In the genomic region with DNA sequence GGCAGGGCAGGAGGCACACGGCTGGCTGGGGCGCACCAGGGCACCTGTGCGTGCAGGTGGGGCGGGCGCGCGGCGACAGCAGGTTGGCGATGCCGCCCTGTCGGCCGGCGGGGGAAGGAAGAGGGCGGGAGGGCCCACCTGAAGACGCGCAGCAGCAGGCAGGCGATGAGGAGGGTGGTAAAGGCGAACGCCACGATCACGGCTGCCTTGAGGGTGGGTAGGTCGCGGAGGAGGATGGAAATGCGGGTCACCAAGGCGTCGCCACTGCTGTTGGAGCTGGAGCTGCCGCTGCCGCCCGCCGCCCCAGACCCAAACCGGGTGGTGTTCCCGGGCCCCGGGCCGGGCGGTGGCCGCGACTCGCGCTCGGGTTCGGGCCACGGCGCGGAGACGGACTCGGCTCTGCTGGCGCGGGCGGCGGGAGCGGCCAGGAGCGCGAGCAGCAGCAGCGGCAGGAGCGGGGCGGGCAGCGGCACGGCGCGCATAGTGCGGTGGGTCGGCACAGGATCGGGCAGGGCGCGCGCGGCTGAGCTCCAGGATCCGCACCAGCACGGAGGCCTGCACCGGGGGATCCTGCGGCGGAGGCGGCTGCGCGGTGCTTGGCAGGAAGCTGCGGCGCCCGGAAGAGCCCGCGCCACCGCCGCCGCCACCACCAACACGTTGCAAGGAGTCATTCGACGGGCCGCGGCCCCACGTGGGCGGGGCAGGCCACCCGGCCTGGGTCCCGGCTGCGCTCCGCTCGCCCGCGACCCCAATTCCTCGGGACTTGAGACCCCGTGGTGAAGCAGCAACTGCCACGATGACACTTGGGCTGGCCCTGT, we compare ENCODE assay signal across 8 cellular contexts. TPM values are rescaled to one million over a fixed set of nuclear protein-coding genes. Genes with fewer than 3 reads are reported as not detected.
DNase-seq lines count a peak whose midpoint lies in the region; ATAC-seq and TF ChIP-seq lines count a peak whose summit lies in the region.

Gene FAM174B, minus strand, starts transcription at position 598 of the 818 bp plus-strand sequence.

- no peak within 1 kb of the TSS for H2BK5ac ChIP-seq in neuronal stem cell (ENCODE audit: low read length)

- H3K9ac ChIP-seq in KMS-11, result no peak within 1 kb of the TSS; the same call in 1 of the 2 replicates
- H3K9ac ChIP-seq in neuronal stem cell (ENCODE audit: low read depth, low read length, poor library complexity), result peak within 1 kb of the TSS; percentile 99

- H3K79me1 ChIP-seq in neuronal stem cell (ENCODE audit: low read depth, low read length), result no peaks in the 10 kb centered on the region

- intact Hi-C loops in uterus (cut with DNase I; ENCODE audit: low total_unique reads), result no loop called here

- no peaks in the 10 kb centered on the region for H3K36me3 ChIP-seq in CD4-positive, CD25-positive, alpha-beta regulatory T cell (ENCODE audit: control insufficient read depth, insufficient read depth, low read length)
- H3K36me3 ChIP-seq in KMS-11 (ENCODE audit: insufficient read depth), result no peaks in the 10 kb centered on the region
- H3K36me3 ChIP-seq in neuronal stem cell (replicated peaks in 1 of 2; ENCODE audit: control insufficient read depth in 2 of 2, insufficient read depth in 2 of 2, low read length in 2 of 2), result no peaks in the 10 kb centered on the region
- no peaks in the 10 kb centered on the region for H3K36me3 ChIP-seq in uterus

- H3K4ac ChIP-seq in neuronal stem cell (ENCODE audit: low read length), result no peak within 1 kb of the TSS

- H3K4me2 ChIP-seq in KMS-11, result peak within 1 kb of the TSS; percentile 34; the same call in 1 of the 2 replicates
- H3K4me2 ChIP-seq in neuronal stem cell (ENCODE audit: insufficient read depth, low read length, poor library complexity, severe bottlenecking), result peak within 1 kb of the TSS; percentile 97

- H3K27ac ChIP-seq in CD4-positive, CD25-positive, alpha-beta regulatory T cell (ENCODE audit: insufficient read depth, low read length, poor library complexity, severe bottlenecking), result no peak within 1 kb of the TSS
- no peak within 1 kb of the TSS for H3K27ac ChIP-seq in KMS-11
- no peak within 1 kb of the TSS for H3K27ac ChIP-seq in foreskin keratinocyte
- no peak within 1 kb of the TSS for H3K27ac ChIP-seq in neuronal stem cell (replicated peaks; ENCODE audit: low read length)
- H3K27ac ChIP-seq in uterus, result no peak within 1 kb of the TSS

- whole genome bisulfite sequencing in neuronal stem cell (ENCODE audit: extremely low coverage in 2 of 2, insufficient read length in 2 of 2, insufficient replicate concordance in 1 of 2), 2 donors, result no CpG with 5 or more reads among the region's 100 CpGs

- H2BK15ac ChIP-seq in neuronal stem cell (ENCODE audit: low read length), result peak within 1 kb of the TSS; percentile 69

- peak within 1 kb of the TSS; percentile 56 for H2AFZ ChIP-seq in KMS-11 (ENCODE audit: low read depth)
- H2AFZ ChIP-seq in neuronal stem cell (ENCODE audit: low read length), result peak within 1 kb of the TSS; percentile 94

- H3K18ac ChIP-seq in neuronal stem cell (ENCODE audit: low read length), result peak within 1 kb of the TSS; percentile 80

- H3K14ac ChIP-seq in neuronal stem cell (ENCODE audit: low read length), result peak within 1 kb of the TSS; percentile 94

- peaks cover 47% of the 10 kb centered on the region for H3K27me3 Mint-ChIP-seq in CD4-positive, CD25-positive, alpha-beta regulatory T cell

- ATAC-seq in CD4-positive, CD25-positive, alpha-beta regulatory T cell (ENCODE audit: low read depth in 2 of 2), result peak; percentile 57 to 74
- peak; percentile 53 for ATAC-seq in GM19324 (IDR thresholded peaks at IDR 0.05; ENCODE audit: low FRiP score, unreplicated experiment)
- ATAC-seq in foreskin keratinocyte, result peak; percentile 74

- H3K4me3 ChIP-seq in CD4-positive, CD25-positive, alpha-beta regulatory T cell (ENCODE audit: low read depth, low read length), result no peak within 1 kb of the TSS
- no peak within 1 kb of the TSS for H3K4me3 ChIP-seq in KMS-11 (IDR thresholded peaks at IDR 0.05; ENCODE audit: insufficient read depth, low read depth, low read length)
- peak within 1 kb of the TSS; percentile 54 to 81 for H3K4me3 ChIP-seq in neuronal stem cell (ENCODE audit: low read length in 2 of 2)
- peak within 1 kb of the TSS; percentile 20 to 50 for H3K4me3 ChIP-seq in uterus

- no peak within 1 kb of the TSS for H2BK120ac ChIP-seq in neuronal stem cell (ENCODE audit: low read depth, low read length)

- TF ChIP-seq POLR2A in uterus (IDR thresholded peaks at IDR 0.05), result peak in 1 of 2 donors; percentile 44

- TF ChIP-seq CTCF in KMS-11 (conservative IDR thresholded peaks at IDR 0.05; ENCODE audit: low read depth, low read length) (no peak), foreskin keratinocyte (conservative IDR thresholded peaks at IDR 0.05) (no peak), uterus (IDR thresholded peaks at IDR 0.05) (no peak)

- H3K23ac ChIP-seq in neuronal stem cell (ENCODE audit: low read depth, low read length, poor library complexity), result peak within 1 kb of the TSS; percentile 95

- H2AK5ac ChIP-seq in neuronal stem cell (ENCODE audit: low read depth, low read length), result no peak within 1 kb of the TSS

- H3K79me2 ChIP-seq in KMS-11 (ENCODE audit: insufficient read depth, low read depth), result no peaks in the 10 kb centered on the region

- H3K27ac Mint-ChIP-seq in CD4-positive, CD25-positive, alpha-beta regulatory T cell, result no peak within 1 kb of the TSS

- H4K91ac ChIP-seq in neuronal stem cell (ENCODE audit: low read depth, low read length, poor library complexity), result peak within 1 kb of the TSS; percentile 22

- peaks cover 20% of the 10 kb centered on the region for H3K27me3 ChIP-seq in CD4-positive, CD25-positive, alpha-beta regulatory T cell (ENCODE audit: control insufficient read depth, insufficient read depth, low read length)
- H3K27me3 ChIP-seq in KMS-11 (ENCODE audit: insufficient read depth, low read depth) (no peaks in the 10 kb centered on the region), foreskin keratinocyte (peaks cover 74% of the 10 kb centered on the region), neuronal stem cell (ENCODE audit: control insufficient read depth in 3 of 3, insufficient read depth in 3 of 3, low read depth in 1 of 3, low read length in 3 of 3) (peaks cover 0 to 35% (median 0%) of the 10 kb centered on the region in 3 experiments), uterus (no peaks in the 10 kb centered on the region)

- peak within 1 kb of the TSS; percentile 41 for H2BK12ac ChIP-seq in neuronal stem cell (ENCODE audit: low read length)

- H3K4me1 Mint-ChIP-seq in CD4-positive, CD25-positive, alpha-beta regulatory T cell, result peaks cover 0 to 20% (median 5%) of the 10 kb centered on the region in 4 donors

- no peaks in the 10 kb centered on the region for H4K20me1 ChIP-seq in KMS-11 (ENCODE audit: insufficient read depth)

- no peaks in the 10 kb centered on the region for H3K36me3 Mint-ChIP-seq in CD4-positive, CD25-positive, alpha-beta regulatory T cell

- H3K4me3 Mint-ChIP-seq in CD4-positive, CD25-positive, alpha-beta regulatory T cell, result peak within 1 kb of the TSS; percentile 63 to 81 (median 77)

- H3K4me1 ChIP-seq in CD4-positive, CD25-positive, alpha-beta regulatory T cell (ENCODE audit: control insufficient read depth, insufficient read depth, low read length, poor library complexity, severe bottlenecking), result no peaks in the 10 kb centered on the region
- H3K4me1 ChIP-seq in KMS-11 (ENCODE audit: low read depth, poor library complexity, severe bottlenecking) (peaks cover 4% of the 10 kb centered on the region), foreskin keratinocyte (no peaks in the 10 kb centered on the region), neuronal stem cell (ENCODE audit: control insufficient read depth in 2 of 2, insufficient read depth in 1 of 2, low read depth in 1 of 2, low read length in 2 of 2) (peaks cover 2 to 9% of the 10 kb centered on the region in 2 donors), uterus (no peaks in the 10 kb centered on the region)

- DNase-seq in CD4-positive, CD25-positive, alpha-beta regulatory T cell, result peak in 2 of 3 donors; percentile 18 to 66
- DNase-seq in activated CD8-positive, alpha-beta memory T cell treated with anti-CD3 and anti-CD28 coated beads, Interleukin-2, amount 50 U/mL, for 48 hours, result peak; percentile 73
- no peak for DNase-seq in foreskin keratinocyte
- peak; percentile 54 for DNase-seq in neuronal stem cell (ENCODE audit: low spot score)
- DNase-seq in uterus, result no peak
- no peak for DNase-seq in NCI-H446 treated with DMSO at 0.1 percent for 48 hours (lab: John Stamatoyannopoulos, UW)

- peaks cover 0 to 3% (median 0%) of the 10 kb centered on the region in 7 donors for H3K9me3 Mint-ChIP-seq in CD4-positive, CD25-positive, alpha-beta regulatory T cell

- H3K9me3 ChIP-seq in CD4-positive, CD25-positive, alpha-beta regulatory T cell (ENCODE audit: control insufficient read depth in 2 of 2, low read length in 2 of 2), result peaks cover 0 to 3% of the 10 kb centered on the region in 2 experiments
- H3K9me3 ChIP-seq in neuronal stem cell (replicated peaks in 1 of 2; ENCODE audit: control insufficient read depth in 2 of 2, insufficient read depth in 1 of 2, low read depth in 1 of 2, low read length in 2 of 2) (peaks cover 5 to 13% of the 10 kb centered on the region in 2 donors), uterus (no peaks in the 10 kb centered on the region)

- H4K8ac ChIP-seq in neuronal stem cell (ENCODE audit: low read depth, low read length), result no peak within 1 kb of the TSS

RNA-seq across cellular contexts. Expression of gene FAM174B, which starts in this region (rescaled TPM):
- total RNA-seq in CD4-positive, CD25-positive, alpha-beta regulatory T cell, result 4.1 TPM
- polyA plus RNA-seq in CD4-positive, CD25-positive, alpha-beta regulatory T cell, result 10 to 100 TPM in 3 of 4 donors, 1 to 10 TPM in 1; 8.4 to 15.1 (median 13.1) TPM
- total RNA-seq in foreskin keratinocyte, result 0.46 and 0.71 TPM in 2 replicates
- 0.25 and 0.32 TPM in 2 replicates for polyA plus RNA-seq in foreskin keratinocyte
- 5.8 TPM for polyA plus RNA-seq in neuronal stem cell (2013, experiment 1 of 2)
- 5.7 TPM for polyA plus RNA-seq in neuronal stem cell (2013, experiment 2 of 2)
- total RNA-seq in uterus, result 10 to 100 TPM in 1 of 4 donors, 1 to 10 TPM in 2, under 1 TPM in 1; 0.51 to 41.8 (median 5.5) TPM

Comparison
In these comparisons a context has a peak if more than half of its experiments do, and no peak if none do; other contexts are left out.
1. Peak in ATAC-seq in foreskin keratinocyte; RNA of the gene not detected or under 1 TPM.
2. DNase-seq: peak in CD4-positive, CD25-positive, alpha-beta regulatory T cell (2 of 3), activated CD8-positive, alpha-beta memory T cell treated with anti-CD3 and anti-CD28 coated beads, Interleukin-2, amount 50 U/mL, for 48 hours (single experiment) and neuronal stem cell (single experiment); none in foreskin keratinocyte (0 of 2), uterus (0 of 2) and NCI-H446 treated with DMSO at 0.1 percent for 48 hours (single experiment).
3. H3K4me3 ChIP-seq: peak in neuronal stem cell (2 of 2) and uterus (2 of 2); none in CD4-positive, CD25-positive, alpha-beta regulatory T cell (single experiment) and KMS-11 (single experiment).
4. Peak in every context shown above with its lines, with median percentiles within 50 percentile points of each other: ATAC-seq.